ENCODE assay signal across 16 cellular contexts in genomic region chr2:99878951-99879350, GRCh38.
DNase-seq lines count a peak whose midpoint lies in the region; ATAC-seq, FAIRE-seq and TF ChIP-seq lines count a peak whose summit lies in the region.
"Had no signal": no experiment of that assay in that cellular context is flagged by ENCODE, and none has a peak within 500 bp of the region (broad histone marks: within the 10 kb centered on the region; RNA-seq: fewer than 3 reads in every experiment).

No MANE protein-coding gene starts in this region.

- TF ChIP-seq CTCF in RWPE2 (IDR thresholded peaks at IDR 0.05; ENCODE audit: poor library complexity, severe bottlenecking) (no peak), endothelial cell of umbilical vein (IDR thresholded peaks at IDR 0.05; ENCODE audit: extremely low read depth in 1 of 2, insufficient read depth in 1 of 2, low read depth in 1 of 2, low read length in 2 of 2) (no peak), lower lobe of right lung (IDR thresholded peaks at IDR 0.05) (no peak), esophagus squamous epithelium (IDR thresholded peaks at IDR 0.05) (no peak)

- no peak overlapping the region for H2BK120ac ChIP-seq in trophoblast cell (ENCODE audit: insufficient read depth, low read length, poor library complexity)

- H3K27me3 ChIP-seq in RWPE2 (ENCODE audit: insufficient read depth, poor library complexity, severe bottlenecking) (no peaks in the 10 kb centered on the region), endothelial cell of umbilical vein (ENCODE audit: control insufficient read depth in 2 of 2, insufficient read depth in 2 of 2, low read length in 2 of 2) (no peaks in the 10 kb centered on the region), trophoblast cell (ENCODE audit: insufficient read depth, low read length) (no peaks in the 10 kb centered on the region), lower lobe of right lung (ENCODE audit: low read depth) (no peaks in the 10 kb centered on the region), esophagus squamous epithelium (no peaks in the 10 kb centered on the region)
- H3K27me3 ChIP-seq: left lung had no signal

- peak overlapping the region; percentile 82 for H3K9ac ChIP-seq in endothelial cell of umbilical vein (replicated peaks; ENCODE audit: extremely low read depth, insufficient read depth, low read length)
- H3K9ac ChIP-seq in trophoblast cell (ENCODE audit: low read length), result no peak overlapping the region

- H3K4me3 ChIP-seq in RWPE2 (ENCODE audit: severe bottlenecking) (no peak overlapping the region), endothelial cell of umbilical vein (replicated peaks in 1 of 3; ENCODE audit: insufficient read depth in 1 of 3, low read depth in 1 of 3, low read length in 3 of 3) (no peak overlapping the region), trophoblast cell (ENCODE audit: low read depth, low read length) (no peak overlapping the region), lower lobe of right lung (no peak overlapping the region), esophagus squamous epithelium (no peak overlapping the region)
- H3K4me3 ChIP-seq: left lung had no signal

- H4K12ac ChIP-seq in trophoblast cell (ENCODE audit: low read depth, low read length), result no peak overlapping the region

- H3K4ac ChIP-seq in trophoblast cell (ENCODE audit: low read depth, low read length), result no peak overlapping the region

- H4K20me1 ChIP-seq in endothelial cell of umbilical vein (replicated peaks; ENCODE audit: control insufficient read depth, extremely low read depth, insufficient read depth, low read length), result no peaks in the 10 kb centered on the region

- TF ChIP-seq POLR2A in endothelial cell of umbilical vein (IDR thresholded peaks at IDR 0.05; ENCODE audit: low read depth, low read length) (peak; percentile 39), esophagus squamous epithelium (IDR thresholded peaks at IDR 0.05) (no peak)

- no peak overlapping the region for H2BK5ac ChIP-seq in trophoblast cell (ENCODE audit: low read depth, low read length, poor library complexity)

- H3K9me1 ChIP-seq in endothelial cell of umbilical vein (replicated peaks; ENCODE audit: control insufficient read depth, extremely low read depth, insufficient read depth, low read length), result no peaks in the 10 kb centered on the region

- H3K79me1 ChIP-seq in trophoblast cell (ENCODE audit: low read length), result no peaks in the 10 kb centered on the region

- H4K8ac ChIP-seq in trophoblast cell (ENCODE audit: low read depth, low read length), result no peak overlapping the region

- H3K79me2 ChIP-seq in endothelial cell of umbilical vein (ENCODE audit: control insufficient read depth, insufficient read depth, low read length) (no peaks in the 10 kb centered on the region), trophoblast cell (ENCODE audit: control insufficient read depth, insufficient read depth, low read length, poor library complexity) (no peaks in the 10 kb centered on the region)

- H3K18ac ChIP-seq in trophoblast cell (ENCODE audit: low read length), result no peak overlapping the region

- H4K91ac ChIP-seq in trophoblast cell (ENCODE audit: low read depth, low read length), result no peak overlapping the region

- ATAC-seq in RWPE2 (ENCODE audit: low read depth), result no peak
- no peak for ATAC-seq in lower lobe of right lung
- ATAC-seq: left lung had no signal

- BruUV-seq in endothelial cell of umbilical vein (replicated peaks; lab: Mats Ljungman, UMichigan), result no TSS peak

- FAIRE-seq in G401.6 (lab: Jason Lieb, UNC) (peak; percentile 77), endothelial cell of umbilical vein (lab: Jason Lieb, UNC) (peak; percentile 85)

- intact Hi-C loops in endothelial cell of umbilical vein (cut with micrococcal nuclease), result loop anchor here (1.0 kb wide), 1 partner anchor 12 kb away; no protein-coding TSS in a partner anchor
- intact Hi-C loops in lower lobe of right lung (cut with DNase I), result no loop called here
- intact Hi-C loops in esophagus squamous epithelium (cut with DNase I), result no loop called here

- no peak overlapping the region for H2BK12ac ChIP-seq in trophoblast cell (ENCODE audit: low read length)

- no peak overlapping the region for H3K14ac ChIP-seq in trophoblast cell (ENCODE audit: low read length)

- H2AFZ ChIP-seq in endothelial cell of umbilical vein (ENCODE audit: low read depth, low read length) (no peak overlapping the region), trophoblast cell (ENCODE audit: insufficient read depth, low read length, poor library complexity) (no peak overlapping the region)

- peak overlapping the region; percentile 48 for H3K27ac ChIP-seq in RWPE2 (ENCODE audit: poor library complexity, severe bottlenecking)
- H3K27ac ChIP-seq in endothelial cell of umbilical vein (ENCODE audit: insufficient read depth, low read depth, low read length), result peak overlapping the region; percentile 93
- H3K27ac ChIP-seq in trophoblast cell (ENCODE audit: low read depth, low read length), result no peak overlapping the region
- no peak overlapping the region for H3K27ac ChIP-seq in lower lobe of right lung
- no peak overlapping the region for H3K27ac ChIP-seq in esophagus squamous epithelium
- H3K27ac ChIP-seq: left lung had no signal

- no CpG with 5 or more reads among the region's 5 CpGs for WGBS in trophoblast cell (ENCODE audit: extremely low coverage, insufficient coverage, insufficient read length)
- 60 to 81% methylated on average over 5 of the region's 5 CpGs for WGBS in esophagus squamous epithelium, 2 donors

- H2AK5ac ChIP-seq in trophoblast cell (ENCODE audit: low read length), result no peak overlapping the region

- peaks cover 39% of the 10 kb centered on the region for H3K4me1 ChIP-seq in RWPE2 (ENCODE audit: insufficient read depth, poor library complexity, severe bottlenecking)
- H3K4me1 ChIP-seq in endothelial cell of umbilical vein (ENCODE audit: control insufficient read depth, extremely low read depth, insufficient read depth, low read length), result peaks cover 55% of the 10 kb centered on the region
- peaks cover 5 to 11% of the 10 kb centered on the region in 2 experiments for H3K4me1 ChIP-seq in trophoblast cell (ENCODE audit: control insufficient read depth in 1 of 2, insufficient read depth in 2 of 2, low read length in 2 of 2)
- peaks cover 9% of the 10 kb centered on the region for H3K4me1 ChIP-seq in lower lobe of right lung
- no peaks in the 10 kb centered on the region for H3K4me1 ChIP-seq in esophagus squamous epithelium

- no peak for DNase-seq in RWPE2 (ENCODE audit: low spot score)
- DNase-seq in endothelial cell of umbilical vein (ENCODE audit: low read depth, low spot score), result peak; percentile 84
- DNase-seq in trophoblast cell, result peak; percentile 65 to 82
- no peak for DNase-seq in lower lobe of right lung
- DNase-seq in esophagus squamous epithelium (lab: John Stamatoyannopoulos, UW), result no peak
- DNase-seq in occipital lobe (lab: John Stamatoyannopoulos, UW), result no peak
- DNase-seq: activated CD4-positive, CD25-positive, alpha-beta regulatory T cell; activated naive CD4-positive, alpha-beta T cell treated with anti-CD3 and anti-CD28 coated beads, Interleukin-2, amount 50 U/mL, for 16 hours; CD8-positive, alpha-beta memory T cell; hypothalamus; left lung; naive B cell; NCI-H187; NCI-H526; T-helper 1 cell had no signal

- CTCF ChIA-PET in endothelial cell of umbilical vein (lab: Charles Lee), result interaction anchor here (1.0 to 5.2 kb wide), 8 partner anchors 9 to 384 kb away, joined by 3 to 55 read pairs (median 4); no protein-coding TSS in a partner anchor

- no peak overlapping the region for H3K23ac ChIP-seq in trophoblast cell (ENCODE audit: low read length)

- H3K4me2 ChIP-seq in endothelial cell of umbilical vein (ENCODE audit: insufficient read depth, low read length), result peak overlapping the region; percentile 56
- no peak overlapping the region for H3K4me2 ChIP-seq in trophoblast cell (ENCODE audit: low read length)

- dilution Hi-C loops in endothelial cell of umbilical vein (cut with MboI; ENCODE audit: extremely low pct_ligation_motif_present, low sequenced_read_pairs), result no loop called here

- POLR2A ChIA-PET in endothelial cell of umbilical vein (lab: Charles Lee), result interaction anchor here (0.8 kb wide), 1 partner anchor 97 kb away, joined by 4 read pairs; no protein-coding TSS in a partner anchor

- H3K36me3 ChIP-seq in RWPE2 (ENCODE audit: low read depth) (no peaks in the 10 kb centered on the region), endothelial cell of umbilical vein (ENCODE audit: control insufficient read depth in 2 of 2, extremely low read depth in 1 of 2, insufficient read depth in 2 of 2, low read length in 2 of 2) (no peaks in the 10 kb centered on the region), trophoblast cell (ENCODE audit: control insufficient read depth in 1 of 2, insufficient read depth in 2 of 2, low read length in 2 of 2) (no peaks in the 10 kb centered on the region), lower lobe of right lung (no peaks in the 10 kb centered on the region), esophagus squamous epithelium (no peaks in the 10 kb centered on the region)
- H3K36me3 ChIP-seq: left lung had no signal

- no peaks in the 10 kb centered on the region for H3K9me3 ChIP-seq in RWPE2 (ENCODE audit: severe bottlenecking)
- H3K9me3 ChIP-seq in endothelial cell of umbilical vein (replicated peaks; ENCODE audit: control insufficient read depth, insufficient read depth, low read length), result no peaks in the 10 kb centered on the region
- no peaks in the 10 kb centered on the region for H3K9me3 ChIP-seq in trophoblast cell (ENCODE audit: insufficient read depth, low read depth, low read length)
- no peaks in the 10 kb centered on the region for H3K9me3 ChIP-seq in lower lobe of right lung
- H3K9me3 ChIP-seq in esophagus squamous epithelium, result no peaks in the 10 kb centered on the region
- H3K9me3 ChIP-seq: left lung had no signal

TF ChIP-seq in endothelial cell of umbilical vein, 7 proteins besides CTCF, POLR2A, EP300 and RAD21:
- TF ChIP-seq FOS (IDR thresholded peaks at IDR 0.05; ENCODE audit: borderline replicate concordance, insufficient read depth, low read length) (peak; percentile 25), JUN (IDR thresholded peaks at IDR 0.05; ENCODE audit: borderline replicate concordance, insufficient read depth, insufficient read length, low read depth) (peak; percentile 68), GATA2 (IDR thresholded peaks at IDR 0.05; ENCODE audit: insufficient read depth, insufficient read length, low read depth, low read length) (peak; percentile 24), POLR2AphosphoS5 (IDR thresholded peaks at IDR 0.05; ENCODE audit: insufficient read depth, low read depth, low read length) (peak; percentile 37), MYC (IDR thresholded peaks at IDR 0.05; ENCODE audit: low read depth, low read length) (no peak), EZH2 (IDR thresholded peaks at IDR 0.05; ENCODE audit: borderline replicate concordance, low read depth, low read length, severe bottlenecking) (no peak)
- TF ChIP-seq, protein P1, sequence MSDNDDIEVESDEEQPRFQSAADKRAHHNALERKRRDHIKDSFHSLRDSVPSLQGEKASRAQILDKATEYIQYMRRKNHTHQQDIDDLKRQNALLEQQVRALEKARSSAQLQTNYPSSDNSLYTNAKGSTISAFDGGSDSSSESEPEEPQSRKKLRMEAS (IDR thresholded peaks at IDR 0.05; ENCODE audit: insufficient read depth, insufficient read length), result no peak

Comparison
In these comparisons a context has a peak if more than half of its experiments do, and no peak if none do; other contexts are left out.
1. DNase-seq: peak in endothelial cell of umbilical vein (single experiment) and trophoblast cell (2 of 2); none in RWPE2 (single experiment), lower lobe of right lung (single experiment), esophagus squamous epithelium (single experiment) and occipital lobe (single experiment).
2. H3K27ac ChIP-seq: peak in RWPE2 (single experiment) and endothelial cell of umbilical vein (single experiment); none in trophoblast cell (single experiment), lower lobe of right lung (single experiment) and esophagus squamous epithelium (0 of 4).